In genomic region chr16:10619271-10619849, GRCh38 we compare ENCODE assay signal across 10 cellular contexts. TPM values are rescaled to one million over a fixed set of nuclear protein-coding genes. Genes with fewer than 3 reads are reported as not detected.
A peak's percentile ranks its signal among the peaks of the same experiment; 100 is the strongest.
DNase-seq lines count a peak whose midpoint lies in the region; FAIRE-seq and TF ChIP-seq lines count a peak whose summit lies in the region.
"Had no signal": no experiment of that assay in that cellular context is flagged by ENCODE, and none has a peak within 500 bp of the region (broad histone marks: within the 10 kb centered on the region; RNA-seq: fewer than 3 reads in every experiment).

No MANE protein-coding gene starts in this region.

- peaks cover 0 to 35% (median 29%) of the 10 kb centered on the region in 4 donors for H3K4me1 ChIP-seq in sigmoid colon

- TF ChIP-seq CTCF in sigmoid colon (IDR thresholded peaks at IDR 0.05): no peak

- peak overlapping the region in 3 of 4 donors; percentile 27 to 71 (median 39) for H3K27ac ChIP-seq in sigmoid colon

- no peaks in the 10 kb centered on the region for H3K9me3 Mint-ChIP-seq in activated T-helper 1 cell treated with anti-CD3 and anti-CD28 coated beads, Interleukin-12 subunit alpha, Interleukin-12 subunit beta, Interleukin-2, Interleukin-4 antibody, amounts not matched to agents 30 ng/mL and 10 ng/mL and 1 ng/mL, durations not matched to agents 14 hours and 24 hours and 36 hours

- in situ Hi-C loops in G401 (cut with HindIII; ENCODE audit: low sequenced_read_pairs): no loop called here

- no peak for FAIRE-seq in GM12892 (lab: Jason Lieb, UNC)
- FAIRE-seq: TTC549 had no signal

- no peaks in the 10 kb centered on the region for H3K9me3 ChIP-seq in sigmoid colon

- peaks cover 11% of the 10 kb centered on the region for H3K27me3 Mint-ChIP-seq in activated T-helper 1 cell treated with anti-CD3 and anti-CD28 coated beads, Interleukin-12 subunit alpha, Interleukin-12 subunit beta, Interleukin-2, Interleukin-4 antibody, amounts not matched to agents 30 ng/mL and 10 ng/mL and 1 ng/mL, durations not matched to agents 14 hours and 24 hours and 36 hours (ENCODE audit: insufficient read depth)

- H3K4me3 ChIP-seq in sigmoid colon: peak overlapping the region in 2 of 4 donors; percentile 16 to 34

- no peaks in the 10 kb centered on the region for H3K27me3 ChIP-seq in sigmoid colon

- intact Hi-C loops in head of caudate nucleus (cut with DNase I): no loop called here
- intact Hi-C loops in sigmoid colon (cut with DNase I): no loop called here
- intact Hi-C loops in activated T-helper 1 cell treated with anti-CD3 and anti-CD28 coated beads, Interleukin-12 subunit alpha, Interleukin-12 subunit beta, Interleukin-2, Interleukin-4 antibody, amounts not matched to agents 30 ng/mL and 10 ng/mL and 1 ng/mL, durations not matched to agents 14 hours and 24 hours and 36 hours (cut with micrococcal nuclease): no loop called here

- H3K36me3 ChIP-seq in sigmoid colon: no peaks in the 10 kb centered on the region

- WGBS in sigmoid colon, 2 donors: 11 to 30% methylated on average over 25 of the region's 25 CpGs

- H3K4me3 Mint-ChIP-seq in activated T-helper 1 cell treated with anti-CD3 and anti-CD28 coated beads, Interleukin-12 subunit alpha, Interleukin-12 subunit beta, Interleukin-2, Interleukin-4 antibody, amounts not matched to agents 30 ng/mL and 10 ng/mL and 1 ng/mL, durations not matched to agents 14 hours and 24 hours and 36 hours: no peak overlapping the region

- no peak for TF ChIP-seq EP300 in sigmoid colon (IDR thresholded peaks at IDR 0.05)

- DNase-seq in G401 (ENCODE audit: low spot score) (peak; percentile 51), NCI-H774 (lab: John Stamatoyannopoulos, UW) (peak; percentile 53), head of caudate nucleus (peak; percentile 45 to 93 (median 76)), sigmoid colon (peak; percentile 69), GM12892 (ENCODE audit: insufficient read length) (no peak), NCI-H1417 treated with DMSO at 0.1 percent for 48 hours (lab: John Stamatoyannopoulos, UW) (no peak), GDM1 (lab: John Stamatoyannopoulos, UW) (no peak)
- DNase-seq in activated T-helper 1 cell treated with anti-CD3 and anti-CD28 coated beads, Interleukin-12 subunit alpha, Interleukin-12 subunit beta, Interleukin-2, Interleukin-4 antibody, amounts not matched to agents 30 ng/mL and 10 ng/mL and 1 ng/mL, durations not matched to agents 14 hours and 24 hours and 36 hours (ENCODE audit: low spot score): no peak

- no peaks in the 10 kb centered on the region for H3K36me3 Mint-ChIP-seq in activated T-helper 1 cell treated with anti-CD3 and anti-CD28 coated beads, Interleukin-12 subunit alpha, Interleukin-12 subunit beta, Interleukin-2, Interleukin-4 antibody, amounts not matched to agents 30 ng/mL and 10 ng/mL and 1 ng/mL, durations not matched to agents 14 hours and 24 hours and 36 hours (ENCODE audit: low read depth)

- H3K27ac Mint-ChIP-seq in activated T-helper 1 cell treated with anti-CD3 and anti-CD28 coated beads, Interleukin-12 subunit alpha, Interleukin-12 subunit beta, Interleukin-2, Interleukin-4 antibody, amounts not matched to agents 30 ng/mL and 10 ng/mL and 1 ng/mL, durations not matched to agents 14 hours and 24 hours and 36 hours: no peak overlapping the region
- H3K27ac Mint-ChIP-seq: progenitor cell of endocrine pancreas had no signal

- H3K4me1 Mint-ChIP-seq in activated T-helper 1 cell treated with anti-CD3 and anti-CD28 coated beads, Interleukin-12 subunit alpha, Interleukin-12 subunit beta, Interleukin-2, Interleukin-4 antibody, amounts not matched to agents 30 ng/mL and 10 ng/mL and 1 ng/mL, durations not matched to agents 14 hours and 24 hours and 36 hours (ENCODE audit: low read depth): no peaks in the 10 kb centered on the region

- TF ChIP-seq POLR2A in sigmoid colon (IDR thresholded peaks at IDR 0.05) (no peak), GM12892 (IDR thresholded peaks at IDR 0.05; ENCODE audit: low read depth, low read length) (no peak)

RNA-seq across cellular contexts. Expression of gene EMP2, which starts 39.0 kb away (rescaled TPM):
- 3.3 and 6.3 TPM in 2 replicates for total RNA-seq in G401 (2014; rRNA removed; shearing (Covaris generic))
- total RNA-seq in sigmoid colon: 10 to 100 TPM; 38.3 to 57.3 (median 42.8) TPM
- 10 to 100 TPM in 2 of 3 donors, 1 to 10 TPM in 1; 7.2 to 49.5 (median 10.6) TPM for polyA plus RNA-seq in sigmoid colon
- 0.51 TPM for polyA plus RNA-seq in GM12892 (2012; ENCODE audit: missing spikeins)
- total RNA-seq in activated T-helper 1 cell treated with anti-CD3 and anti-CD28 coated beads, Interleukin-12 subunit alpha, Interleukin-12 subunit beta, Interleukin-2, Interleukin-4 antibody, amounts not matched to agents 30 ng/mL and 10 ng/mL and 1 ng/mL, durations not matched to agents 14 hours and 24 hours and 36 hours: not detected in 2 replicates

Comparison
In these comparisons a context has a peak if more than half of its experiments do, and no peak if none do; other contexts are left out.
1. DNase-seq: peak in G401 (single experiment), NCI-H774 (single experiment), head of caudate nucleus (42 of 42) and sigmoid colon (single experiment); none in GM12892 (single experiment), NCI-H1417 treated with DMSO at 0.1 percent for 48 hours (single experiment), GDM1 (single experiment) and activated T-helper 1 cell treated with anti-CD3 and anti-CD28 coated beads, Interleukin-12 subunit alpha, Interleukin-12 subunit beta, Interleukin-2, Interleukin-4 antibody, amounts not matched to agents 30 ng/mL and 10 ng/mL and 1 ng/mL, durations not matched to agents 14 hours and 24 hours and 36 hours (single experiment).